ENCODE assay signal across 25 cellular contexts in the genomic region with DNA sequence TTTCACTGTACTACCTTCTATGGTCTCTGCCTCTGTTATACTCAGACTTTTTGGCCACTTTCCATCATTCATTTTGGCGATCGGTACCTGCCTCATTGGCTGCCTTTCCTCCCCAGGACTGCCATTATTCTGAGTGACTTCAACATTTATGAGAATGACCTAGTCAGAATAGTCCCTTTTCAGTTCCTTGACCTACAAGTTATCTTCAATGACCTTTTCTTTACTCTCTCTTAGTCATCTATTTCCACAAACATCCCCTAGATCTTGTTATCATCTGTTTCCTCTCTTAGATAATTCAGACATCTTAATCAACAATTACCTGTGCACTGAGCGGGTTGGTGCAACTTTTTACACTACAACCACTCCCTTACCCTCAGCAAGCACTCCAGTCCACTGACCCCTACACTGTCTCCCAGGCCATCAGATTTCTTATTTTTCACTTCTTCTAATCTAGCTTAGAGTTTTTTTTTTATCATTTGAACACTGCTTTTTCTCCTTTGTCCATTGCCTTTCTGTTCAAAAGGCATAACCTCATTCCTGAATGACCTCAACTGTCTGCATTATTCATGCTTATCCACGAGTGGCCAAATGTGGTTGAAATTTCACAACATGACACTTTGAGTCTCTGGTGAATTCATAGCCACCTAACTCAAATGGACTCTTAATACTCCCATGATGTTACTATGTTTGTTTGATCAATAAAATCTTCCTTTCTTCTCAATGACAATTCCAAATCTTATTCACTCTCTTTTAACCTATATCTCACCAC.
DNase-seq lines count a peak whose midpoint lies in the region; ATAC-seq, FAIRE-seq and TF ChIP-seq lines count a peak whose summit lies in the region.
"Had no signal": no experiment of that assay in that cellular context is flagged by ENCODE, and none has a peak within 500 bp of the region (broad histone marks: within the 10 kb centered on the region; RNA-seq: fewer than 3 reads in every experiment).

No MANE protein-coding gene starts in this region.

- no peak for ATAC-seq in K562
- no peak for ATAC-seq in activated CD8-positive, alpha-beta T cell treated with anti-CD3 and anti-CD28 coated beads for 36 hours
- ATAC-seq in GM18519 (IDR thresholded peaks at IDR 0.05; ENCODE audit: low FRiP score, unreplicated experiment), result no peak
- ATAC-seq: left ventricle myocardium superior, mucosa of descending colon had no signal

- DNase-seq in mammary epithelial cell (peak; percentile 48), MCF 10A (ENCODE audit: unreplicated experiment) (no peak), K562 (ENCODE audit: extremely low read depth in 1 of 4, low spot score in 3 of 4) (no peak), glomerular visceral epithelial cell (ENCODE audit: extremely low spot score) (peak; percentile 72), urothelium cell line (ENCODE audit: low spot score) (no peak), trophoblast cell (no peak)
- no peak for DNase-seq in activated CD8-positive, alpha-beta T cell treated with anti-CD3 and anti-CD28 coated beads for 36 hours
- DNase-seq: activated naive CD8-positive, alpha-beta T cell treated with anti-CD3 and anti-CD28 coated beads for 36 hours; Calu3; dermis blood vessel endothelial cell; left ventricle myocardium superior; MG63; mucosa of descending colon; NCI-H1436 treated with DMSO at 0.1 percent for 48 hours; NCI-H69; Right ventricle myocardium superior; spleen; stimulated activated CD4-positive, alpha-beta T cell treated with anti-CD3 and anti-CD28 coated beads, Interleukin-4, amount 100 ng/mL, for 4 hours; SW 1271; uterus had no signal

- no peak overlapping the region for H3K27ac ChIP-seq in mammary epithelial cell (ENCODE audit: insufficient read depth, low read depth, low read length)
- H3K27ac ChIP-seq in K562 (ENCODE audit: extremely low read depth, low read depth, low read length), result no peak overlapping the region
- no peak overlapping the region for H3K27ac ChIP-seq in trophoblast cell (ENCODE audit: low read depth, low read length)
- H3K27ac ChIP-seq: 22Rv1, BLaER1, cardiac muscle cell, HL-60, spleen, uterus had no signal

- H3K27me3 Mint-ChIP-seq in MCF 10A (ENCODE audit: insufficient read depth, unreplicated experiment), result no peaks in the 10 kb centered on the region
- H3K27me3 Mint-ChIP-seq in activated CD8-positive, alpha-beta T cell treated with anti-CD3 and anti-CD28 coated beads for 36 hours, result no peaks in the 10 kb centered on the region

- H3K9me3 Mint-ChIP-seq in MCF 10A (ENCODE audit: unreplicated experiment), result no peaks in the 10 kb centered on the region
- H3K9me3 Mint-ChIP-seq in activated CD8-positive, alpha-beta T cell treated with anti-CD3 and anti-CD28 coated beads for 36 hours, result no peaks in the 10 kb centered on the region
- H3K9me3 Mint-ChIP-seq: activated naive CD8-positive, alpha-beta T cell treated with anti-CD3 and anti-CD28 coated beads for 36 hours had no signal

- no peak overlapping the region for H4K12ac ChIP-seq in trophoblast cell (ENCODE audit: low read depth, low read length)

- H4K20me1 ChIP-seq in mammary epithelial cell (ENCODE audit: insufficient read depth, low read length), result no peaks in the 10 kb centered on the region
- no peaks in the 10 kb centered on the region for H4K20me1 ChIP-seq in K562 (replicated peaks; ENCODE audit: control insufficient read depth, insufficient read depth, low read length)
- H4K20me1 ChIP-seq: BLaER1 had no signal

- no peak overlapping the region for H2BK120ac ChIP-seq in trophoblast cell (ENCODE audit: insufficient read depth, low read length, poor library complexity)

- no peak overlapping the region for H3K27ac Mint-ChIP-seq in MCF 10A (ENCODE audit: low read depth, unreplicated experiment)
- H3K27ac Mint-ChIP-seq in activated CD8-positive, alpha-beta T cell treated with anti-CD3 and anti-CD28 coated beads for 36 hours, result no peak overlapping the region
- H3K27ac Mint-ChIP-seq: activated naive CD8-positive, alpha-beta T cell treated with anti-CD3 and anti-CD28 coated beads for 36 hours had no signal

- 72% methylated on average over 4 of the region's 4 CpGs for WGBS in mammary epithelial cell (ENCODE audit: low coverage, missing lambda C conversion rate)
- WGBS in K562 (ENCODE audit: insufficient coverage, low coverage, missing lambda C conversion rate), result 0% methylated on average over 4 of the region's 4 CpGs
- WGBS in trophoblast cell (ENCODE audit: extremely low coverage, insufficient coverage, insufficient read length), result no CpG with 5 or more reads among the region's 4 CpGs

- no peak for TF ChIP-seq EP300 in K562 (IDR thresholded peaks at IDR 0.05; ENCODE audit: low read length)

- no peak overlapping the region for H3K14ac ChIP-seq in trophoblast cell (ENCODE audit: low read length)

- no peaks in the 10 kb centered on the region for H3K79me2 ChIP-seq in mammary epithelial cell (ENCODE audit: insufficient read depth, low read length)
- H3K79me2 ChIP-seq in K562 (ENCODE audit: control insufficient read depth, insufficient read depth, low read length), result no peaks in the 10 kb centered on the region
- no peaks in the 10 kb centered on the region for H3K79me2 ChIP-seq in trophoblast cell (ENCODE audit: control insufficient read depth, insufficient read depth, low read length, poor library complexity)

- TF ChIP-seq RAD21 in K562 (CRISPR knock-in tag; conservative IDR thresholded peaks at IDR 0.05 in 1 of 2, IDR thresholded peaks at IDR 0.05 in 1 of 2), result no peak

- H3K4me2 ChIP-seq in mammary epithelial cell (ENCODE audit: insufficient read depth, low read depth, low read length) (no peak overlapping the region), K562 (ENCODE audit: insufficient read depth, low read length) (no peak overlapping the region), trophoblast cell (ENCODE audit: low read length) (no peak overlapping the region)
- H3K4me2 ChIP-seq: BLaER1 had no signal

- no peak overlapping the region for H3K18ac ChIP-seq in trophoblast cell (ENCODE audit: low read length)

- POLR2A ChIA-PET in MCF 10A (lab: Yijun Ruan, JAX), result no interaction called here
- POLR2A ChIA-PET in K562 (lab: Yijun Ruan, JAX), result no interaction called here
- POLR2A ChIA-PET in activated CD8-positive, alpha-beta T cell treated with anti-CD3 and anti-CD28 coated beads for 36 hours (lab: Charles Lee), result no interaction called here

- no peak overlapping the region for H3K4me3 Mint-ChIP-seq in MCF 10A (ENCODE audit: unreplicated experiment)
- H3K4me3 Mint-ChIP-seq in activated CD8-positive, alpha-beta T cell treated with anti-CD3 and anti-CD28 coated beads for 36 hours, result no peak overlapping the region
- H3K4me3 Mint-ChIP-seq: activated naive CD8-positive, alpha-beta T cell treated with anti-CD3 and anti-CD28 coated beads for 36 hours had no signal

- no peak overlapping the region for H4K8ac ChIP-seq in trophoblast cell (ENCODE audit: low read depth, low read length)

- H3K4me1 ChIP-seq in mammary epithelial cell (ENCODE audit: insufficient read depth, low read length), result peaks cover 12% of the 10 kb centered on the region
- H3K4me1 ChIP-seq in K562 (replicated peaks in 1 of 2; ENCODE audit: control insufficient read depth in 2 of 2, insufficient read depth in 2 of 2, low read length in 2 of 2), result no peaks in the 10 kb centered on the region
- H3K4me1 ChIP-seq in trophoblast cell (ENCODE audit: control insufficient read depth in 1 of 2, insufficient read depth in 2 of 2, low read length in 2 of 2), result no peaks in the 10 kb centered on the region
- H3K4me1 ChIP-seq: BLaER1, spleen, uterus had no signal

- FAIRE-seq in K562 (lab: Jason Lieb, UNC), result no peak
- FAIRE-seq in urothelium cell line (lab: Jason Lieb, UNC), result peak; percentile 46

- intact Hi-C loops in mammary epithelial cell (cut with micrococcal nuclease) (no loop called here), MCF 10A (cut with micrococcal nuclease) (no loop called here), K562 (cut with micrococcal nuclease) (no loop called here)
- intact Hi-C loops in activated CD8-positive, alpha-beta T cell treated with anti-CD3 and anti-CD28 coated beads for 36 hours (cut with micrococcal nuclease), result no loop called here

- H2AK5ac ChIP-seq in trophoblast cell (ENCODE audit: low read length), result no peak overlapping the region

- H3K36me3 ChIP-seq in mammary epithelial cell (ENCODE audit: insufficient read depth, low read length) (no peaks in the 10 kb centered on the region), K562 (ENCODE audit: control insufficient read depth, insufficient read depth, low read length) (no peaks in the 10 kb centered on the region), trophoblast cell (ENCODE audit: control insufficient read depth in 1 of 2, insufficient read depth in 2 of 2, low read length in 2 of 2) (no peaks in the 10 kb centered on the region)
- H3K36me3 ChIP-seq: BLaER1, cardiac muscle cell, MG63, spleen, uterus had no signal

- dilution Hi-C loops in mammary epithelial cell (cut with HindIII; ENCODE audit: low sequenced_read_pairs), result no loop called here

- no peaks in the 10 kb centered on the region for H3K79me1 ChIP-seq in trophoblast cell (ENCODE audit: low read length)

- H3K4me1 Mint-ChIP-seq in MCF 10A (ENCODE audit: insufficient read depth, unreplicated experiment), result peaks cover 6% of the 10 kb centered on the region
- H3K4me1 Mint-ChIP-seq in activated CD8-positive, alpha-beta T cell treated with anti-CD3 and anti-CD28 coated beads for 36 hours (ENCODE audit: low read depth), result no peaks in the 10 kb centered on the region
- H3K4me1 Mint-ChIP-seq: activated naive CD8-positive, alpha-beta T cell treated with anti-CD3 and anti-CD28 coated beads for 36 hours had no signal

- in situ Hi-C loops in mammary epithelial cell (cut with MboI; ENCODE audit: low sequenced_read_pairs in 2 of 2) (no loop called here), K562 (cut with MboI) (no loop called here)

- H4K91ac ChIP-seq in trophoblast cell (ENCODE audit: low read depth, low read length), result no peak overlapping the region

- no peak overlapping the region for H3K23ac ChIP-seq in trophoblast cell (ENCODE audit: low read length)

- H3K9me3 ChIP-seq in mammary epithelial cell (replicated peaks; ENCODE audit: insufficient read depth, low read length) (no peaks in the 10 kb centered on the region), K562 (replicated peaks; ENCODE audit: control insufficient read depth, insufficient read depth, low read depth, low read length) (no peaks in the 10 kb centered on the region), trophoblast cell (ENCODE audit: insufficient read depth, low read depth, low read length) (no peaks in the 10 kb centered on the region)
- H3K9me3 ChIP-seq: BLaER1, MG63, mucosa of descending colon, spleen, uterus had no signal

- H3K4ac ChIP-seq in trophoblast cell (ENCODE audit: low read depth, low read length), result no peak overlapping the region

- TF ChIP-seq CTCF in mammary epithelial cell (conservative IDR thresholded peaks at IDR 0.05 in 1 of 2, IDR thresholded peaks at IDR 0.05 in 1 of 2; ENCODE audit: extremely low read depth in 1 of 2, insufficient read depth in 1 of 2, low read depth in 1 of 2, low read length in 2 of 2), result no peak
- TF ChIP-seq CTCF in MCF 10A (IDR thresholded peaks at IDR 0.05; ENCODE audit: unreplicated experiment), result no peak
- no peak for TF ChIP-seq CTCF in K562 (IDR thresholded peaks at IDR 0.05 in 2 of 3, conservative IDR thresholded peaks at IDR 0.05 in 1 of 3; ENCODE audit: insufficient read depth in 2 of 3, low read depth in 1 of 3, low read length in 3 of 3)
- no peak for TF ChIP-seq CTCF in activated CD8-positive, alpha-beta T cell treated with anti-CD3 and anti-CD28 coated beads for 36 hours (IDR thresholded peaks at IDR 0.05)

- H3K9me1 ChIP-seq in K562 (ENCODE audit: control insufficient read depth, insufficient read depth, low read length), result no peaks in the 10 kb centered on the region

- H2BK5ac ChIP-seq in trophoblast cell (ENCODE audit: low read depth, low read length, poor library complexity), result no peak overlapping the region

- H3K9ac ChIP-seq in mammary epithelial cell (ENCODE audit: insufficient read depth, low read length) (no peak overlapping the region), K562 (ENCODE audit: insufficient read depth in 1 of 2, low read depth in 2 of 2, low read length in 2 of 2) (no peak overlapping the region), trophoblast cell (ENCODE audit: low read length) (no peak overlapping the region)
- H3K9ac ChIP-seq: BLaER1 had no signal

- TF ChIP-seq POLR2A in K562 (conservative IDR thresholded peaks at IDR 0.05), result no peak

- no peaks in the 10 kb centered on the region for H3K27me3 ChIP-seq in mammary epithelial cell (ENCODE audit: insufficient read depth, low read length)
- no peaks in the 10 kb centered on the region for H3K27me3 ChIP-seq in K562 (ENCODE audit: control insufficient read depth in 2 of 2, insufficient read depth in 2 of 2, low read length in 2 of 2)
- H3K27me3 ChIP-seq in trophoblast cell (ENCODE audit: insufficient read depth, low read length), result no peaks in the 10 kb centered on the region
- H3K27me3 ChIP-seq: BLaER1, cardiac muscle cell, spleen, uterus had no signal

- BruUV-seq in mammary epithelial cell (replicated peaks; lab: Mats Ljungman, UMichigan) (no TSS peak), MCF 10A (replicated peaks; lab: Mats Ljungman, UMichigan) (no TSS peak), K562 (replicated peaks; lab: Mats Ljungman, UMichigan) (no TSS peak)

- no peak overlapping the region for H3K4me3 ChIP-seq in mammary epithelial cell (replicated peaks in 1 of 3; ENCODE audit: insufficient read depth in 1 of 3, low read depth in 2 of 3, low read length in 3 of 3)
- H3K4me3 ChIP-seq in K562, result no peak overlapping the region
- H3K4me3 ChIP-seq in trophoblast cell (ENCODE audit: low read depth, low read length), result no peak overlapping the region
- H3K4me3 ChIP-seq: BLaER1, cardiac muscle cell, MG63, mucosa of descending colon, spleen, uterus had no signal

- H3K36me3 Mint-ChIP-seq in MCF 10A (ENCODE audit: insufficient read depth, unreplicated experiment), result no peaks in the 10 kb centered on the region
- H3K36me3 Mint-ChIP-seq in activated CD8-positive, alpha-beta T cell treated with anti-CD3 and anti-CD28 coated beads for 36 hours (ENCODE audit: low read depth), result no peaks in the 10 kb centered on the region
- H3K36me3 Mint-ChIP-seq: activated naive CD8-positive, alpha-beta T cell treated with anti-CD3 and anti-CD28 coated beads for 36 hours had no signal

- CTCF ChIA-PET in mammary epithelial cell (lab: Charles Lee; ENCODE audit: low non-redundant PET), result no interaction called here
- CTCF ChIA-PET in MCF 10A (lab: Yijun Ruan, JAX), result no interaction called here
- CTCF ChIA-PET in K562 (lab: Yijun Ruan, JAX; ENCODE audit: low intra/inter-chr PET ratio), result no interaction called here
- CTCF ChIA-PET in activated CD8-positive, alpha-beta T cell treated with anti-CD3 and anti-CD28 coated beads for 36 hours (lab: Charles Lee), result no interaction called here

- H2AFZ ChIP-seq in mammary epithelial cell (ENCODE audit: low read depth, low read length) (no peak overlapping the region), K562 (ENCODE audit: low read depth, low read length) (no peak overlapping the region), trophoblast cell (ENCODE audit: insufficient read depth, low read length, poor library complexity) (no peak overlapping the region)

- H2BK12ac ChIP-seq in trophoblast cell (ENCODE audit: low read length), result no peak overlapping the region

Comparison
In these comparisons a context has a peak if more than half of its experiments do, and no peak if none do; other contexts are left out.
1. DNase-seq: peak in mammary epithelial cell (single experiment) and glomerular visceral epithelial cell (single experiment); none in MCF 10A (single experiment), K562 (0 of 4), urothelium cell line (single experiment), activated CD8-positive, alpha-beta T cell treated with anti-CD3 and anti-CD28 coated beads for 36 hours (single experiment) and trophoblast cell (0 of 2).